33 cellular contexts compared by ENCODE assay signal in the genomic region with DNA sequence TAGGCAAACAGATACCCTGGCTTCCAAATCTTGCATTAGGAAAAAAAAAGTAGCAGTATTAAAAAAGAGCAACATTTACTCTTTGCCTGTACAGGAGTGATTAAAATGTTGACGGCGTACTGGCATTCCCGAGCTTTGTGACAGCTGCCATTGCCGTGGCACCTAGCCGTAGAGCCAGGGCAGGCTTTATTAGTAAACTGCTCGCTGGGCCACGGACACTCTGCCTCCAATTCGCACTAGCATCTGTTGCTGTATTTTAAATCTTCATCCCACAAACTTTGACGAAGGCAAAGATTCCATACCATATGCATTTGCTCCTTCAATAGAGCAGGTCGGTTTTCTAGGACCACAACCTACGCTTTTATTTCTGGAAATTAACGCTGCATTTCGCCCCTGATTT.
"Had no signal": no experiment of that assay in that cellular context is flagged by ENCODE, and none has a peak within 500 bp of the region (broad histone marks: within the 10 kb centered on the region; RNA-seq: fewer than 3 reads in every experiment).

No MANE protein-coding gene starts in this region.

- H3K4me3 Mint-ChIP-seq: activated CD4-positive, alpha-beta memory T cell treated with anti-CD3 and anti-CD28 coated beads, Interleukin-2, amount 10 ng/mL, durations not matched to agents 7 days and 5 days; activated CD8-positive, alpha-beta memory T cell treated with anti-CD3 and anti-CD28 coated beads, Interleukin-2, amount 10 ng/mL, durations not matched to agents 7 days and 5 days; activated naive CD4-positive, alpha-beta T cell treated with anti-CD3 and anti-CD28 coated beads, Interleukin-2, amount 10 ng/mL, durations not matched to agents 7 days and 5 days; activated naive CD8-positive, alpha-beta T cell; activated naive CD8-positive, alpha-beta T cell treated with anti-CD3 and anti-CD28 coated beads, Interleukin-2, amount 50 U/mL, for 24 hours had no signal

- H3K36me3 Mint-ChIP-seq: activated CD8-positive, alpha-beta memory T cell treated with anti-CD3 and anti-CD28 coated beads, Interleukin-2, amount 10 ng/mL, durations not matched to agents 7 days and 5 days; activated naive CD4-positive, alpha-beta T cell treated with anti-CD3 and anti-CD28 coated beads, Interleukin-2, amount 10 ng/mL, durations not matched to agents 7 days and 5 days; activated naive CD8-positive, alpha-beta T cell had no signal

- H3K4me3 ChIP-seq: K562 had no signal

- DNase-seq: activated CD4-positive, alpha-beta memory T cell treated with anti-CD3 and anti-CD28 coated beads, Interleukin-2, amount 10 ng/mL, durations not matched to agents 7 days and 5 days; activated CD4-positive, alpha-beta T cell treated with anti-CD3 and anti-CD28 coated beads for 1 hour; activated CD4-positive, alpha-beta T cell treated with anti-CD3 and anti-CD28 coated beads for 48 hours; activated CD4-positive, CD25-positive, alpha-beta regulatory T cell; activated CD8-positive, alpha-beta memory T cell treated with anti-CD3 and anti-CD28 coated beads for 24 hours; activated CD8-positive, alpha-beta memory T cell treated with anti-CD3 and anti-CD28 coated beads, Interleukin-2, amount 10 ng/mL, durations not matched to agents 7 days and 5 days; activated CD8-positive, alpha-beta memory T cell treated with anti-CD3 and anti-CD28 coated beads, Interleukin-2, amount 50 U/mL, for 48 hours; activated effector memory CD4-positive, alpha-beta T cell treated with Interleukin-2 at 50 U/mL for 16 hours; activated naive CD4-positive, alpha-beta T cell treated with anti-CD3 and anti-CD28 coated beads, Interleukin-2, amount 10 ng/mL, durations not matched to agents 7 days and 5 days; activated naive CD8-positive, alpha-beta T cell treated with anti-CD3 and anti-CD28 coated beads, Interleukin-2, amount 50 U/mL, for 24 hours; activated T-cell treated with anti-CD3 and anti-CD28 coated beads, Interleukin-2, amount 50 U/mL, for 48 hours; anterior cingulate cortex; brain microvascular endothelial cell; central memory CD4-positive, alpha-beta T cell; NCI-H1092 treated with DMSO at 0.1 percent for 48 hours; NCI-H1417; NCI-H146; NCI-H187; NCI-H2029 treated with DMSO at 0.1 percent for 48 hours; NCI-H2107; NCI-H2171; NCI-H2227 treated with DMSO at 0.1 percent for 48 hours; NCI-H446; NCI-H510A treated with DMSO at 0.1 percent for 48 hours; SIG-M5; SW 1271; T1000; WERI-Rb-1 had no signal

- ATAC-seq: activated CD8-positive, alpha-beta memory T cell treated with anti-CD3 and anti-CD28 coated beads, Interleukin-2, amount 10 ng/mL, durations not matched to agents 7 days and 5 days; activated naive CD8-positive, alpha-beta T cell treated with anti-CD3 and anti-CD28 coated beads, Interleukin-2, amount 50 U/mL, for 24 hours; K562; Panc1; Right ventricle myocardium inferior had no signal

- H3K27ac ChIP-seq: brain microvascular endothelial cell, RWPE1, WERI-Rb-1 had no signal

- H3K27ac Mint-ChIP-seq: activated CD4-positive, alpha-beta memory T cell treated with anti-CD3 and anti-CD28 coated beads, Interleukin-2, amount 10 ng/mL, durations not matched to agents 7 days and 5 days; activated CD8-positive, alpha-beta memory T cell treated with anti-CD3 and anti-CD28 coated beads, Interleukin-2, amount 10 ng/mL, durations not matched to agents 7 days and 5 days; activated naive CD4-positive, alpha-beta T cell treated with anti-CD3 and anti-CD28 coated beads, Interleukin-2, amount 10 ng/mL, durations not matched to agents 7 days and 5 days; activated naive CD8-positive, alpha-beta T cell; activated naive CD8-positive, alpha-beta T cell treated with anti-CD3 and anti-CD28 coated beads, Interleukin-2, amount 50 U/mL, for 24 hours had no signal

- H3K9me3 Mint-ChIP-seq: activated CD4-positive, alpha-beta memory T cell treated with anti-CD3 and anti-CD28 coated beads, Interleukin-2, amount 10 ng/mL, durations not matched to agents 7 days and 5 days; activated naive CD4-positive, alpha-beta T cell treated with anti-CD3 and anti-CD28 coated beads, Interleukin-2, amount 10 ng/mL, durations not matched to agents 7 days and 5 days; activated naive CD8-positive, alpha-beta T cell treated with anti-CD3 and anti-CD28 coated beads, Interleukin-2, amount 50 U/mL, for 24 hours had no signal

- H3K27me3 ChIP-seq: brain microvascular endothelial cell had no signal

- H3K4me1 Mint-ChIP-seq: activated CD4-positive, alpha-beta memory T cell treated with anti-CD3 and anti-CD28 coated beads, Interleukin-2, amount 10 ng/mL, durations not matched to agents 7 days and 5 days; activated CD8-positive, alpha-beta memory T cell treated with anti-CD3 and anti-CD28 coated beads, Interleukin-2, amount 10 ng/mL, durations not matched to agents 7 days and 5 days; activated naive CD4-positive, alpha-beta T cell treated with anti-CD3 and anti-CD28 coated beads, Interleukin-2, amount 10 ng/mL, durations not matched to agents 7 days and 5 days; activated naive CD8-positive, alpha-beta T cell treated with anti-CD3 and anti-CD28 coated beads, Interleukin-2, amount 50 U/mL, for 24 hours had no signal

- H3K36me3 ChIP-seq: brain microvascular endothelial cell, WERI-Rb-1 had no signal

- H3K27me3 Mint-ChIP-seq: activated CD4-positive, alpha-beta memory T cell treated with anti-CD3 and anti-CD28 coated beads, Interleukin-2, amount 10 ng/mL, durations not matched to agents 7 days and 5 days; activated CD8-positive, alpha-beta memory T cell treated with anti-CD3 and anti-CD28 coated beads, Interleukin-2, amount 10 ng/mL, durations not matched to agents 7 days and 5 days; activated naive CD4-positive, alpha-beta T cell treated with anti-CD3 and anti-CD28 coated beads, Interleukin-2, amount 10 ng/mL, durations not matched to agents 7 days and 5 days had no signal
